ENCODE assay signal across 26 cellular contexts in the genomic region with DNA sequence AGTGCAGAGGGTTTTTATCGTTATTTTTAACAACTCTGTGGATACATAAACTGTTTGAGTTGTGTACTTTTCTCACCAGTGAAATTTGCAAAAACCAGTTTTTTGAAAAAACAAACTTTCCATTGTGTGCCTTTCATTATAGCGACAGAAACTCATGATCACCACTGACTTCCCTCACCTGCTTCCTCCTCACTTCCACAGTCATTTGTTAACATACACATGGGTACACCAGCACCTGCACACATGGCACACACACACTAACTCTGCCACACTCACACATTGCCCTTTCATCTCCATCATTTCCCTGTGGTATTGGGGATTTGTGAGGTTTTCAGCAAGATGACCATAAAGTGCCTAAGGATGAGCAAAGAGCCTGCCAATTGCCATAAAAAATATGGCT. TPM values are rescaled to one million over a fixed set of nuclear protein-coding genes. Genes with fewer than 3 reads are reported as not detected.
"Had no signal": no experiment of that assay in that cellular context is flagged by ENCODE, and none has a peak within 500 bp of the region (broad histone marks: within the 10 kb centered on the region; RNA-seq: fewer than 3 reads in every experiment).

No MANE protein-coding gene starts in this region.

- DNase-seq: activated CD4-positive, CD25-positive, alpha-beta regulatory T cell treated with anti-CD3 and anti-CD28 coated beads, Interleukin-2, amount 50 U/mL, for 72 hours; activated CD8-positive, alpha-beta memory T cell treated with anti-CD3 and anti-CD28 coated beads for 24 hours; activated CD8-positive, alpha-beta memory T cell treated with anti-CD3 and anti-CD28 coated beads, Interleukin-2, amount 50 U/mL, for 48 hours; activated effector memory CD4-positive, alpha-beta T cell treated with Interleukin-2 at 50 U/mL for 16 hours; activated naive CD4-positive, alpha-beta T cell treated with anti-CD3 and anti-CD28 coated beads, Interleukin-2, amount 10 ng/mL, durations not matched to agents 7 days and 5 days; activated T-cell treated with anti-CD3 and anti-CD28 coated beads, Interleukin-2, amount 50 U/mL, for 48 hours; aorta; colonic mucosa; effector CD4-positive, alpha-beta T cell; gastrocnemius medialis; head of caudate nucleus; kidney; mammary epithelial cell; stimulated activated CD4-positive, alpha-beta T cell treated with anti-CD3 and anti-CD28 coated beads, Interleukin-12 subunit alpha, Interleukin-12 subunit beta, amount 100 ng/mL, for 4 hours; stimulated activated CD4-positive, alpha-beta T cell treated with anti-CD3 and anti-CD28 coated beads, Interleukin-1b, Interleukin-23, amount 100 ng/mL, for 48 hours; stimulated activated CD8-positive, alpha-beta memory T cell treated with anti-CD3 and anti-CD28 coated beads, Interleukin-4, amount 100 ng/mL, for 48 hours; stimulated activated naive CD8-positive, alpha-beta T cell treated with anti-CD3 and anti-CD28 coated beads, Interleukin-15, Interleukin-2, amounts not matched to agents 100 U/mL and 50 U/mL, for 24 hours; transverse colon; uterus had no signal

- H3K4me1 Mint-ChIP-seq: activated naive CD4-positive, alpha-beta T cell treated with anti-CD3 and anti-CD28 coated beads, Interleukin-2, amount 10 ng/mL, durations not matched to agents 7 days and 5 days; central memory CD8-positive, alpha-beta T cell had no signal

- H3K9me3 Mint-ChIP-seq: activated naive CD4-positive, alpha-beta T cell treated with anti-CD3 and anti-CD28 coated beads, Interleukin-2, amount 10 ng/mL, durations not matched to agents 7 days and 5 days; central memory CD8-positive, alpha-beta T cell had no signal

- H3K27ac Mint-ChIP-seq: activated naive CD4-positive, alpha-beta T cell treated with anti-CD3 and anti-CD28 coated beads, Interleukin-2, amount 10 ng/mL, durations not matched to agents 7 days and 5 days had no signal

- ATAC-seq: esophagus mucosa; gastrocnemius medialis; left lobe of liver; stimulated activated naive CD8-positive, alpha-beta T cell treated with anti-CD3 and anti-CD28 coated beads, Interleukin-15, Interleukin-2, amounts not matched to agents 100 U/mL and 50 U/mL, for 24 hours had no signal

- FAIRE-seq: kidney had no signal

- H3K27me3 Mint-ChIP-seq: activated naive CD4-positive, alpha-beta T cell treated with anti-CD3 and anti-CD28 coated beads, Interleukin-2, amount 10 ng/mL, durations not matched to agents 7 days and 5 days had no signal

- H3K4me3 Mint-ChIP-seq: activated naive CD4-positive, alpha-beta T cell treated with anti-CD3 and anti-CD28 coated beads, Interleukin-2, amount 10 ng/mL, durations not matched to agents 7 days and 5 days; central memory CD8-positive, alpha-beta T cell had no signal

- H3K36me3 Mint-ChIP-seq: activated naive CD4-positive, alpha-beta T cell treated with anti-CD3 and anti-CD28 coated beads, Interleukin-2, amount 10 ng/mL, durations not matched to agents 7 days and 5 days had no signal

RNA-seq across cellular contexts. Expression of gene CLDN22, which starts 20.6 kb away (rescaled TPM):
- total RNA-seq: aorta, colonic mucosa, gastrocnemius medialis, kidney, left lobe of liver, mammary epithelial cell, myocyte, omental fat pad, posterior vena cava, suprapubic skin, transverse colon had no signal

RNA-seq across cellular contexts. Expression of gene CLDN24, which starts 22.8 kb away (rescaled TPM):
- total RNA-seq: aorta, colonic mucosa, gastrocnemius medialis, kidney, left lobe of liver, mammary epithelial cell, myocyte, omental fat pad, posterior vena cava, suprapubic skin, transverse colon, uterus had no signal
